ENCODE assay signal across 22 cellular contexts in the genomic region with DNA sequence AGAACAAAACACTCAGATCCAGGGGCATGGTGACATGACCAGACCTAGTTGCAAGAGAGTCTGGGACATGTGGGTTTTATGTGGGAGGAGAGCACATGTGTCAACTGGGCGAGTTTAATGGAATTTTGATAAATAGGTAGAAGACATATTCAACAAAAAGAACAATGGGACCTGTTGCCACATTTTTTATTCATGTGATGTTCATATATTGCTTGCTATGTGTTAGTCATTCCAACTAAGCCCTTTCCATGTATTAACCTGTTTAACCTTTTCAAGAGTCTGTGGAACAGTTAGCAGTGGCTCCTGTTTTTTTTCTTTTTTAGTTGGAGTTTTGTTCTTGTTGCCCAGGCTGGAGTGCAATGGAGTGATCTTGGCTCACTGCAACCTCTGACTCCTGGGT. TPM values are rescaled to one million over a fixed set of nuclear protein-coding genes. Genes with fewer than 3 reads are reported as not detected.
"Had no signal": no experiment of that assay in that cellular context is flagged by ENCODE, and none has a peak within 500 bp of the region (broad histone marks: within the 10 kb centered on the region; RNA-seq: fewer than 3 reads in every experiment).

No MANE protein-coding gene starts in this region.

- H3K9me3 ChIP-seq: MG63 had no signal

- H3K4me2 ChIP-seq: KMS-11 had no signal

- H3K27me3 ChIP-seq: MG63 had no signal

- ATAC-seq: activated T-cell treated with anti-CD3 and anti-CD28 coated beads, Interleukin-2, amount 50 U/mL, for 4 hours; PC-3 had no signal

- H3K27ac ChIP-seq: KMS-11, SK-N-MC, VCaP had no signal

- DNase-seq: activated CD4-positive, alpha-beta T cell treated with anti-CD3 and anti-CD28 coated beads, Interleukin-2, amount 10 ng/mL, durations not matched to agents 7 days and 5 days; activated CD4-positive, CD25-positive, alpha-beta regulatory T cell; activated CD8-positive, alpha-beta memory T cell treated with anti-CD3 and anti-CD28 coated beads for 24 hours; activated naive CD4-positive, alpha-beta T cell treated with anti-CD3 and anti-CD28 coated beads for 36 hours; activated T-cell treated with anti-CD3 and anti-CD28 coated beads, Interleukin-2, amount 50 U/mL, for 4 hours; amygdala; cerebellar nuclear complex; MG63; MV-4-11; NCI-H1092 treated with DMSO at 0.1 percent for 48 hours; NCI-H1417 treated with DMSO at 0.1 percent for 48 hours; NCI-H1694 treated with DMSO at 0.1 percent for 48 hours; NCI-H2029 treated with DMSO at 0.1 percent for 48 hours; NCI-H510A treated with DMSO at 0.1 percent for 48 hours; NCI-H69; NK-92 treated with Interleukin-12 subunit alpha and Interleukin-12 subunit beta, amount 100 ng/mL, for 24 hours; PC-3; T-helper 1 cell had no signal

- H3K36me3 ChIP-seq: MG63 had no signal

- H3K9ac ChIP-seq: KMS-11 had no signal

- H3K4me3 ChIP-seq: MG63, SK-N-MC had no signal

RNA-seq across cellular contexts. Expression of a gene that starts 30.1 kb away (rescaled TPM):
- total RNA-seq: activated CD4-positive, alpha-beta memory T cell treated with anti-CD3 and anti-CD28 coated beads for 36 hours; activated T-cell treated with anti-CD3 and anti-CD28 coated beads, Interleukin-2, amount 50 U/mL, for 4 hours; PC-3 had no signal
